Comparison of ENCODE assay signal across 12 cellular contexts in genomic region chr7:14197280-14197679, GRCh38.
A peak's percentile ranks its signal among the peaks of the same experiment; 100 is the strongest.
DNase-seq lines count a peak whose midpoint lies in the region; ATAC-seq and TF ChIP-seq lines count a peak whose summit lies in the region.
"Had no signal": no experiment of that assay in that cellular context is flagged by ENCODE, and none has a peak within 500 bp of the region (broad histone marks: within the 10 kb centered on the region; RNA-seq: fewer than 3 reads in every experiment).

No MANE protein-coding gene starts in this region.

- H3K4me2 ChIP-seq in hepatocyte, result no peak overlapping the region
- H3K4me2 ChIP-seq in osteoblast (ENCODE audit: insufficient read depth, low read length), result no peak overlapping the region

- intact Hi-C loops in body of pancreas (cut with DNase I), result no loop called here

- no peak for ATAC-seq in body of pancreas
- no peak for ATAC-seq in HG03571 (IDR thresholded peaks at IDR 0.05; ENCODE audit: unreplicated experiment)
- ATAC-seq: WTC11 had no signal

- H3K9me3 ChIP-seq in body of pancreas (no peaks in the 10 kb centered on the region), hepatocyte (ENCODE audit: low read depth) (no peaks in the 10 kb centered on the region), osteoblast (ENCODE audit: low read depth, low read length) (no peaks in the 10 kb centered on the region)
- H3K9me3 ChIP-seq: ovary had no signal

- TF ChIP-seq POLR2A in body of pancreas (IDR thresholded peaks at IDR 0.05), result no peak

- peak; percentile 53 for DNase-seq in COLO829 (ENCODE audit: low spot score)
- DNase-seq in NCI-H2171 (lab: John Stamatoyannopoulos, UW), result peak; percentile 18
- peak in 3 of 4 donors; percentile 14 to 41 (median 38) for DNase-seq in body of pancreas
- DNase-seq in hepatocyte (ENCODE audit: low spot score), result peak; percentile 9
- no peak for DNase-seq in UCSD-AML1 (lab: John Stamatoyannopoulos, UW; ENCODE audit: unreplicated experiment)
- DNase-seq in osteoblast (ENCODE audit: insufficient read length, low spot score, missing footprints), result no peak
- DNase-seq in mesenteric fat pad (ENCODE audit: low spot score), result no peak
- DNase-seq: activated naive CD4-positive, alpha-beta T cell treated with anti-CD3 and anti-CD28 coated beads for 36 hours; DND-41; ovary had no signal

- TF ChIP-seq CTCF in body of pancreas (IDR thresholded peaks at IDR 0.05) (no peak), hepatocyte (IDR thresholded peaks at IDR 0.05; ENCODE audit: poor library complexity) (no peak), osteoblast (IDR thresholded peaks at IDR 0.05; ENCODE audit: extremely low read depth, low read depth, low read length) (no peak)

- H2AFZ ChIP-seq in hepatocyte, result no peak overlapping the region
- H2AFZ ChIP-seq in osteoblast (ENCODE audit: low read length), result no peak overlapping the region

- no peaks in the 10 kb centered on the region for H3K36me3 ChIP-seq in body of pancreas (replicated peaks in 1 of 2; ENCODE audit: insufficient read depth in 1 of 2, low read depth in 2 of 2)
- no peaks in the 10 kb centered on the region for H3K36me3 ChIP-seq in hepatocyte (replicated peaks; ENCODE audit: insufficient read depth, low read depth)
- H3K36me3 ChIP-seq in osteoblast (ENCODE audit: insufficient read depth, low read length), result no peaks in the 10 kb centered on the region
- H3K36me3 ChIP-seq: ovary had no signal

- H3K27ac ChIP-seq in body of pancreas (no peak overlapping the region), hepatocyte (no peak overlapping the region), osteoblast (ENCODE audit: low read depth, low read length) (no peak overlapping the region)
- H3K27ac ChIP-seq: ovary had no signal

- H3K4me1 ChIP-seq in body of pancreas, result no peaks in the 10 kb centered on the region
- no peaks in the 10 kb centered on the region for H3K4me1 ChIP-seq in hepatocyte (ENCODE audit: insufficient read depth)
- no peaks in the 10 kb centered on the region for H3K4me1 ChIP-seq in osteoblast (ENCODE audit: insufficient read depth, low read length)

- WGBS in body of pancreas, 2 donors, result 16% methylated on average over 3 of the region's 3 CpGs
- WGBS in hepatocyte (ENCODE audit: low lambda C conversion rate, missing lambda C conversion rate), result 60% methylated on average over 3 of the region's 3 CpGs

- H4K20me1 ChIP-seq in hepatocyte (ENCODE audit: insufficient read depth, poor library complexity, severe bottlenecking), result no peaks in the 10 kb centered on the region
- H4K20me1 ChIP-seq in osteoblast (ENCODE audit: insufficient read depth, low read length), result no peaks in the 10 kb centered on the region

- no peaks in the 10 kb centered on the region for H3K79me2 ChIP-seq in hepatocyte
- no peaks in the 10 kb centered on the region for H3K79me2 ChIP-seq in osteoblast (ENCODE audit: insufficient read depth, low read length)

- H3K27me3 ChIP-seq in body of pancreas, result no peaks in the 10 kb centered on the region
- H3K27me3 ChIP-seq in hepatocyte, result no peaks in the 10 kb centered on the region
- no peaks in the 10 kb centered on the region for H3K27me3 ChIP-seq in osteoblast (ENCODE audit: insufficient read depth, low read length)
- H3K27me3 ChIP-seq: ovary had no signal

- H3K9me2 ChIP-seq in hepatocyte (replicated peaks; ENCODE audit: insufficient read depth), result no peaks in the 10 kb centered on the region

- H3K4me3 ChIP-seq in body of pancreas (no peak overlapping the region), hepatocyte (no peak overlapping the region), osteoblast (ENCODE audit: insufficient read depth, low read length) (no peak overlapping the region)
- H3K4me3 ChIP-seq: ovary had no signal

Comparison
In these comparisons a context has a peak if more than half of its experiments do, and no peak if none do; other contexts are left out.
1. DNase-seq: peak in COLO829 (single experiment), NCI-H2171 (single experiment), body of pancreas (3 of 4) and hepatocyte (single experiment); none in UCSD-AML1 (single experiment), osteoblast (single experiment) and mesenteric fat pad (single experiment).